In genomic region chr21:35026153-35026499, GRCh38 we compare ENCODE assay signal across 9 cellular contexts. TPM values are rescaled to one million over a fixed set of nuclear protein-coding genes. Genes with fewer than 3 reads are reported as not detected.
A peak's percentile ranks its signal among the peaks of the same experiment; 100 is the strongest.
DNase-seq lines count a peak whose midpoint lies in the region; ATAC-seq, FAIRE-seq and TF ChIP-seq lines count a peak whose summit lies in the region.
"Had no signal": no experiment of that assay in that cellular context is flagged by ENCODE, and none has a peak within 500 bp of the region (broad histone marks: within the 10 kb centered on the region; RNA-seq: fewer than 3 reads in every experiment).

No MANE protein-coding gene starts in this region.

- H2AFZ ChIP-seq in H1 (ENCODE audit: low read length), result no peak overlapping the region

- H3K27me3 ChIP-seq in H1 (replicated peaks in 1 of 4; ENCODE audit: control insufficient read depth in 3 of 4, extremely low read depth in 1 of 4, insufficient read depth in 3 of 4, low read length in 3 of 4) (peaks cover 0 to 11% (median 8%) of the 10 kb centered on the region in 4 experiments; a peak in 6 of 7 replicates), tibial nerve (no peaks in the 10 kb centered on the region)

- no peak overlapping the region for H4K8ac ChIP-seq in H1 (ENCODE audit: extremely low read depth, insufficient read depth, low read length)

- H4K91ac ChIP-seq in H1 (replicated peaks; ENCODE audit: insufficient read length, low read length), result no peak overlapping the region

- CTCF ChIA-PET in T-cell (lab: Charles Lee) (interaction anchor here (0.5 to 1.6 kb wide), 10 partner anchors 13 to 139 kb away, joined by 3 to 7 read pairs (median 4); no protein-coding TSS in a partner anchor), H1 (lab: Charles Lee; ENCODE audit: partially characterized antibody) (interaction anchor here (0.6 kb wide), 1 partner anchor 16 kb away, joined by 3 read pairs; no protein-coding TSS in a partner anchor)

- no peak for TF ChIP-seq POLR2A in H1 (IDR thresholded peaks at IDR 0.05; ENCODE audit: control extremely low read depth in 1 of 2, low read depth in 2 of 2, low read length in 2 of 2)
- TF ChIP-seq POLR2A in tibial nerve (IDR thresholded peaks at IDR 0.05), result no peak

- no peak for DNase-seq in activated T-cell treated with anti-CD3 and anti-CD28 coated beads, Interleukin-2, amount 50 U/mL, for 24 hours
- DNase-seq in activated T-cell treated with anti-CD3 and anti-CD28 coated beads for 4 hours (no peak), T-cell (no peak), H1 (ENCODE audit: low read depth in 1 of 2, low spot score in 2 of 2) (no peak), tibial nerve (ENCODE audit: low spot score in 2 of 2) (no peak), DMS153 (lab: John Stamatoyannopoulos, UW) (no peak), AG20443 (ENCODE audit: low spot score) (no peak)
- no peak for DNase-seq in stimulated activated naive CD8-positive, alpha-beta T cell treated with anti-CD3 and anti-CD28 coated beads, Interleukin-15, amount 100 ng/mL, for 72 hours
- DNase-seq: SHP77 had no signal

- H3K56ac ChIP-seq in H1 (replicated peaks; ENCODE audit: insufficient read length, low read depth, low read length), result no peak overlapping the region

- H3K4ac ChIP-seq in H1 (replicated peaks; ENCODE audit: insufficient read length, low read depth, low read length), result no peak overlapping the region

- H3K4me3 Mint-ChIP-seq in activated T-cell treated with anti-CD3 and anti-CD28 coated beads, Interleukin-2, amount 50 U/mL, for 24 hours, result peak overlapping the region; percentile 82
- peak overlapping the region; percentile 59 to 79 (median 68) for H3K4me3 Mint-ChIP-seq in T-cell
- peak overlapping the region; percentile 55 to 71 for H3K4me3 Mint-ChIP-seq in stimulated activated naive CD8-positive, alpha-beta T cell treated with anti-CD3 and anti-CD28 coated beads, Interleukin-15, amount 100 ng/mL, for 72 hours

- no peak overlapping the region for H3K18ac ChIP-seq in H1 (ENCODE audit: extremely low read depth, low read length)

- H2AK5ac ChIP-seq in H1 (ENCODE audit: low read depth, low read length), result no peak overlapping the region

- H2BK5ac ChIP-seq in H1 (ENCODE audit: low read depth, low read length), result no peak overlapping the region

- no peak overlapping the region for H2BK15ac ChIP-seq in H1 (ENCODE audit: low read length)

- peaks cover 2% of the 10 kb centered on the region for H3K9me3 Mint-ChIP-seq in activated T-cell treated with anti-CD3 and anti-CD28 coated beads, Interleukin-2, amount 50 U/mL, for 24 hours
- H3K9me3 Mint-ChIP-seq in T-cell, result no peaks in the 10 kb centered on the region
- H3K9me3 Mint-ChIP-seq in stimulated activated naive CD8-positive, alpha-beta T cell treated with anti-CD3 and anti-CD28 coated beads, Interleukin-15, amount 100 ng/mL, for 72 hours, result peaks cover 0 to 3% of the 10 kb centered on the region in 2 donors

- no peak for TF ChIP-seq CTCF in H1 (IDR thresholded peaks at IDR 0.05; ENCODE audit: control extremely low read depth in 1 of 3, insufficient read depth in 1 of 3, low read depth in 1 of 3, low read length in 3 of 3)
- TF ChIP-seq CTCF in tibial nerve (IDR thresholded peaks at IDR 0.05), result no peak

- no peaks in the 10 kb centered on the region for H3K36me3 ChIP-seq in H1 (ENCODE audit: control insufficient read depth in 2 of 4, insufficient read depth in 4 of 4, low read length in 3 of 4)
- H3K36me3 ChIP-seq in tibial nerve, result no peaks in the 10 kb centered on the region

- H2BK12ac ChIP-seq in H1 (ENCODE audit: low read depth, low read length), result no peak overlapping the region

- POLR2A ChIA-PET in T-cell (lab: Charles Lee) (interaction anchor here (0.6 to 1.9 kb wide), 8 partner anchors 9 to 1131 kb away, joined by 3 to 8 read pairs (median 4); no protein-coding TSS in a partner anchor), H1 (lab: Charles Lee; ENCODE audit: partially characterized antibody) (interaction anchor here (1.2 kb wide), 1 partner anchor 12 kb away, joined by 4 read pairs; no protein-coding TSS in a partner anchor)

- ATAC-seq in T-cell (replicated peaks in 1 of 4), result no peak
- ATAC-seq in stimulated activated naive CD8-positive, alpha-beta T cell treated with anti-CD3 and anti-CD28 coated beads, Interleukin-15, amount 100 ng/mL, for 72 hours, result no peak

- H2BK20ac ChIP-seq in H1 (ENCODE audit: low read length), result no peak overlapping the region

- H3K4me3 ChIP-seq in H1 (ENCODE audit: extremely low read depth in 1 of 4, insufficient read depth in 2 of 4, low read depth in 3 of 4, low read length in 4 of 4) (peak overlapping the region; percentile 4 to 53 (median 16); a peak in 3 of 8 replicates), tibial nerve (peak overlapping the region in 2 of 4 donors; percentile 20 to 27)

- no peak for FAIRE-seq in H1 (lab: Jason Lieb, UNC)

- WGBS in H1 (ENCODE audit: extremely low coverage in 1 of 2, insufficient coverage in 1 of 2, insufficient read length in 1 of 2, insufficient replicate concordance in 2 of 2, low coverage in 1 of 2, low lambda C conversion rate in 2 of 2, missing lambda C conversion rate in 1 of 2), 2 experiments, result 90% methylated on average over 5 of the region's 5 CpGs; no CpG with 5 or more reads in 1 of the 2 experiments
- WGBS in tibial nerve, 2 donors, result 81 to 85% methylated on average over 5 of the region's 5 CpGs

- H3K79me1 ChIP-seq in H1 (ENCODE audit: low read depth, low read length), result no peaks in the 10 kb centered on the region

- H3K9ac ChIP-seq in H1 (replicated peaks in 1 of 4; ENCODE audit: extremely low read depth in 1 of 4, low read depth in 3 of 4, low read length in 3 of 4), result no peak overlapping the region

- no peak overlapping the region for H3K27ac ChIP-seq in H1 (ENCODE audit: low read depth, low read length)
- peak overlapping the region in 1 of 4 donors; percentile 69 for H3K27ac ChIP-seq in tibial nerve

- peaks cover 14% of the 10 kb centered on the region for H3K36me3 Mint-ChIP-seq in activated T-cell treated with anti-CD3 and anti-CD28 coated beads, Interleukin-2, amount 50 U/mL, for 24 hours (ENCODE audit: low read depth)
- H3K36me3 Mint-ChIP-seq in T-cell, result peaks cover 17% of the 10 kb centered on the region

- H4K20me1 ChIP-seq in H1 (replicated peaks in 1 of 2; ENCODE audit: control insufficient read depth in 1 of 2, insufficient read depth in 2 of 2, low read length in 2 of 2), result no peaks in the 10 kb centered on the region

- H3K9me3 ChIP-seq in H1 (ENCODE audit: insufficient read depth in 2 of 2, low read depth in 1 of 2, low read length in 1 of 2), result peaks cover 0 to 2% of the 10 kb centered on the region in 2 experiments; a peak in 1 of 4 replicates
- no peaks in the 10 kb centered on the region for H3K9me3 ChIP-seq in tibial nerve

- no peak overlapping the region for H2BK120ac ChIP-seq in H1 (replicated peaks; ENCODE audit: low read depth, low read length)

- peaks cover 3% of the 10 kb centered on the region; the same call in 1 of the 2 replicates for H3K23me2 ChIP-seq in H1 (ENCODE audit: low read depth, low read length)

- H4K5ac ChIP-seq in H1 (ENCODE audit: insufficient read length, low read depth, low read length), result no peak overlapping the region

- no peaks in the 10 kb centered on the region for H3K27me3 Mint-ChIP-seq in activated T-cell treated with anti-CD3 and anti-CD28 coated beads, Interleukin-2, amount 50 U/mL, for 24 hours
- no peaks in the 10 kb centered on the region for H3K27me3 Mint-ChIP-seq in T-cell
- H3K27me3 Mint-ChIP-seq in stimulated activated naive CD8-positive, alpha-beta T cell treated with anti-CD3 and anti-CD28 coated beads, Interleukin-15, amount 100 ng/mL, for 72 hours, result no peaks in the 10 kb centered on the region

- peaks cover 0 to 6% (median under 1%) of the 10 kb centered on the region in 4 experiments; a peak in 2 of 7 replicates for H3K4me1 ChIP-seq in H1 (replicated peaks in 1 of 4; ENCODE audit: control insufficient read depth in 3 of 4, insufficient read depth in 4 of 4, low read length in 3 of 4)
- peaks cover 0 to 13% (median 3%) of the 10 kb centered on the region in 4 donors for H3K4me1 ChIP-seq in tibial nerve

- no peaks in the 10 kb centered on the region for H3K79me2 ChIP-seq in H1 (ENCODE audit: control insufficient read depth in 1 of 2, insufficient read depth in 2 of 2, low read length in 2 of 2)

- TF ChIP-seq EP300 in H1 (IDR thresholded peaks at IDR 0.05; ENCODE audit: borderline replicate concordance in 1 of 2, low read depth in 2 of 2, low read length in 2 of 2), result no peak
- TF ChIP-seq EP300 in tibial nerve (IDR thresholded peaks at IDR 0.05), result no peak

- no peak for TF ChIP-seq RAD21 in H1 (IDR thresholded peaks at IDR 0.05 in 1 of 2, conservative IDR thresholded peaks at IDR 0.05 in 1 of 2; ENCODE audit: low read depth in 2 of 2, low read length in 2 of 2)

- H3K14ac ChIP-seq in H1 (ENCODE audit: insufficient read length), result no peak overlapping the region

- peak overlapping the region; percentile 92 for H3K27ac Mint-ChIP-seq in activated T-cell treated with anti-CD3 and anti-CD28 coated beads, Interleukin-2, amount 50 U/mL, for 24 hours
- peak overlapping the region; percentile 99 to 100 for H3K27ac Mint-ChIP-seq in T-cell
- H3K27ac Mint-ChIP-seq in stimulated activated naive CD8-positive, alpha-beta T cell treated with anti-CD3 and anti-CD28 coated beads, Interleukin-15, amount 100 ng/mL, for 72 hours, result peak overlapping the region in 1 of 2 donors; percentile 13

- peak overlapping the region; percentile 62 to 69; a peak in 2 of 4 replicates for H3K4me2 ChIP-seq in H1 (ENCODE audit: insufficient read depth in 1 of 2, low read depth in 2 of 2, low read length in 2 of 2)

- no peak overlapping the region for H3K23ac ChIP-seq in H1 (ENCODE audit: insufficient read length)

- peaks cover 92% of the 10 kb centered on the region for H3K4me1 Mint-ChIP-seq in activated T-cell treated with anti-CD3 and anti-CD28 coated beads, Interleukin-2, amount 50 U/mL, for 24 hours (ENCODE audit: low read depth)
- H3K4me1 Mint-ChIP-seq in T-cell, result peaks cover 91 to 95% (median 92%) of the 10 kb centered on the region in 3 donors
- peaks cover 89% of the 10 kb centered on the region for H3K4me1 Mint-ChIP-seq in stimulated activated naive CD8-positive, alpha-beta T cell treated with anti-CD3 and anti-CD28 coated beads, Interleukin-15, amount 100 ng/mL, for 72 hours

TF ChIP-seq in H1, 55 proteins besides CTCF, POLR2A, EP300 and RAD21:
- TF ChIP-seq BCL11A (IDR thresholded peaks at IDR 0.05; ENCODE audit: low read depth in 2 of 2, low read length in 2 of 2), result no peak

RNA-seq across cellular contexts. Expression of gene RUNX1, which starts 23.0 kb away (rescaled TPM):
- total RNA-seq in T-cell, result 100 to 1,000 TPM in 3 of 5 donors, 10 to 100 TPM in 2; 87.0 to 117 (median 104) TPM
- total RNA-seq in H1 (2021; fragmentation: NEBNext Ultra II Directional; extraction: Animal tissue kit (Norgen Biotek cat#: 25700)), result 0.25 and 0.60 TPM in 2 replicates
- polyA plus RNA-seq in H1 (2011; rRNA removed), result 0.11 and 0.20 TPM in 2 replicates
- 0.12 TPM for polyA plus RNA-seq in H1 (2011; cell fraction: cytosol; rRNA removed)
- 0.61 TPM for polyA plus RNA-seq in H1 (2011; cell fraction: nucleus; rRNA removed)
- 0.17 to 0.44 TPM (median 0.29 TPM) in 4 replicates for polyA plus RNA-seq in H1 (2012, experiment 1 of 2)
- 0.01 TPM for polyA plus RNA-seq in H1 (2012, experiment 2 of 2)
- 0.22 TPM for polyA plus RNA-seq in H1 (2013, experiment 1 of 2)
- 0.13 TPM for polyA plus RNA-seq in H1 (2013, experiment 2 of 2)
- 0.73 and 1.9 TPM in 2 replicates for polyA minus RNA-seq in H1 (2011; rRNA and poly(A)+ RNA removed)
- polyA minus RNA-seq in H1 (2011; cell fraction: cytosol; rRNA and poly(A)+ RNA removed), result 1.4 TPM
- 4.3 TPM for polyA minus RNA-seq in H1 (2011; cell fraction: nucleus; rRNA and poly(A)+ RNA removed)
- 10 to 100 TPM; 23.6 to 36.9 (median 26.3) TPM for total RNA-seq in tibial nerve

Comparison
In these comparisons a context has a peak if more than half of its experiments do, and no peak if none do; other contexts are left out.
1. RNA of gene RUNX1, which starts 23.0 kb away (total RNA-seq): 87.0 to 117 TPM in T-cell and 23.6 to 36.9 TPM in tibial nerve; 0.25 to 0.60 TPM in H1; every median in the first group is over 10 times any median in the second.
2. Peak in every context shown above with its lines, with median percentiles within 50 percentile points of each other: H3K4me3 Mint-ChIP-seq.